10 cellular contexts compared by ENCODE assay signal in the genomic region with DNA sequence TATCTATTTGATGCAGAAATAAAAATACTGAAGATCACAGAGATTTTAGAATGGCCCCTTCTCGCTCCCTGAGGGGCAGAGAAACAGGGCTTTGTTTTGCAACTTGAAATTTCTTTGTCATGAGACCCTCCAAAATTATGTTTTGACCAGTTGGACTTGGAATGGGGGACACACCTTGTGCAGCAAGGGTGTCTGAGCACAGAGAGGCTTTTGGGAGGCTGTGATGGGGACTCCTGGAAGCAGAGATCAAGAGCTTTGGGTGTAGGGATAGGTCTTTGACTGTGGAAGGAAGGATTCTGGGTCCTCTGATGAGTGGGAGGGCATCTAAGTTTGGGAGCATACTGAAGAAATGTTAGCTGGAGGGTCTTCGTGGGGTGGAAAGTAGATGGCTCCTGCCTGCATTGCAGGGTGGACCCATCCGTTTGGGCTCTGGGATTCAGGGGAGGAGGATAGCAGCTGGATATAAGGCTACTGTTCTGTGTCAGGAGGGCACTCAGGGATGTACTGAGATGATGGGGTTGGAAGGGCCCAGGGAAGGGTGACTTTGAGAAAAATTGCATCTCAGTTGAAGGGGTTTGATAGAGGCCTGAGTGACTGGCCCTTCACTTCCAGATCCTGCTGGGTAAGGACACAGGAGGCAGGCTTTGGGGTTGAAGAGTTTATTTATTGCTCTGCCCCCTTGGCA. TPM values are rescaled to one million over a fixed set of nuclear protein-coding genes. Genes with fewer than 3 reads are reported as not detected.
DNase-seq lines count a peak whose midpoint lies in the region; ATAC-seq and TF ChIP-seq lines count a peak whose summit lies in the region.
"Had no signal": no experiment of that assay in that cellular context is flagged by ENCODE, and none has a peak within 500 bp of the region (broad histone marks: within the 10 kb centered on the region; RNA-seq: fewer than 3 reads in every experiment).

No MANE protein-coding gene starts in this region.

- H3K9me3 ChIP-seq in right atrium auricular region (no peaks in the 10 kb centered on the region), suprapubic skin (no peaks in the 10 kb centered on the region)
- H3K9me3 ChIP-seq: heart right ventricle had no signal

- H3K27ac ChIP-seq in right atrium auricular region = no peak overlapping the region
- H3K27ac ChIP-seq in suprapubic skin = no peak overlapping the region

- no peaks in the 10 kb centered on the region for H3K27me3 ChIP-seq in right atrium auricular region
- H3K27me3 ChIP-seq in suprapubic skin = no peaks in the 10 kb centered on the region

- H3K4me3 Mint-ChIP-seq in brain = peak overlapping the region in 4 of 5 experiments; percentile 29 to 90 (median 63)
- peak overlapping the region; percentile 43 for H3K4me3 Mint-ChIP-seq in natural killer cell

- no peak for ATAC-seq in natural killer cell
- ATAC-seq in HG02678 (IDR thresholded peaks at IDR 0.05; ENCODE audit: unreplicated experiment) = no peak

- H3K27me3 Mint-ChIP-seq in brain = peaks cover 9% of the 10 kb centered on the region
- peaks cover 5 to 6% of the 10 kb centered on the region in 2 donors for H3K27me3 Mint-ChIP-seq in natural killer cell (ENCODE audit: low read depth in 2 of 2)
- H3K27me3 Mint-ChIP-seq: activated naive CD4-positive, alpha-beta T cell treated with anti-CD3 and anti-CD28 coated beads, Interleukin-2, amount 50 U/mL, for 24 hours had no signal

- TF ChIP-seq CTCF in right atrium auricular region (IDR thresholded peaks at IDR 0.05) (no peak), brain (conservative IDR thresholded peaks at IDR 0.05) (no peak), natural killer cell (IDR thresholded peaks at IDR 0.05) (no peak), suprapubic skin (IDR thresholded peaks at IDR 0.05) (no peak)

- peaks cover 59% of the 10 kb centered on the region for H3K4me1 Mint-ChIP-seq in brain
- H3K4me1 Mint-ChIP-seq in natural killer cell = peaks cover 44 to 49% of the 10 kb centered on the region in 2 donors

- 93% methylated on average over 3 of the region's 3 CpGs for WGBS in suprapubic skin

- H3K27ac Mint-ChIP-seq in brain (peak overlapping the region in 2 of 5 experiments; percentile 40 to 76), natural killer cell (peak overlapping the region in 1 of 2 donors; percentile 15)

- intact Hi-C loops in cardiac septum (cut with DNase I) (loop anchor here (2.0 kb wide), 1 partner anchor 124 kb away; no protein-coding TSS in a partner anchor), natural killer cell (cut with micrococcal nuclease) (loop anchor here (5.0 to 10.0 kb wide), 3 partner anchors 251 to 561 kb away; a partner anchor contains a TSS)

- H3K36me3 Mint-ChIP-seq in brain = peaks cover 6% of the 10 kb centered on the region
- no peaks in the 10 kb centered on the region for H3K36me3 Mint-ChIP-seq in natural killer cell

- no peak overlapping the region for H3K4me3 ChIP-seq in right atrium auricular region
- H3K4me3 ChIP-seq in suprapubic skin = no peak overlapping the region

- TF ChIP-seq POLR2A in suprapubic skin (IDR thresholded peaks at IDR 0.05) = no peak

- no peak for TF ChIP-seq EP300 in suprapubic skin (IDR thresholded peaks at IDR 0.05)

- DNase-seq in right atrium auricular region (ENCODE audit: low spot score) (peak; percentile 48), cardiac septum (ENCODE audit: low spot score) (no peak), natural killer cell (no peak), EL (no peak), suprapubic skin (ENCODE audit: low spot score in 2 of 2) (no peak), HK-2 (ENCODE audit: unreplicated experiment) (no peak)

- H3K4me1 ChIP-seq in right atrium auricular region (peaks cover 0 to 45% of the 10 kb centered on the region in 2 donors), suprapubic skin (peaks cover 51% of the 10 kb centered on the region)

- H3K9me3 Mint-ChIP-seq in brain (peaks cover 0 to 6% (median 3%) of the 10 kb centered on the region in 5 experiments), natural killer cell (no peaks in the 10 kb centered on the region)
- H3K9me3 Mint-ChIP-seq: activated naive CD4-positive, alpha-beta T cell treated with anti-CD3 and anti-CD28 coated beads, Interleukin-2, amount 50 U/mL, for 24 hours had no signal

- H3K36me3 ChIP-seq in right atrium auricular region = no peaks in the 10 kb centered on the region
- H3K36me3 ChIP-seq in suprapubic skin = no peaks in the 10 kb centered on the region
- H3K36me3 ChIP-seq: heart right ventricle had no signal

RNA-seq across cellular contexts. Expression of a gene that starts 1.8 kb away (rescaled TPM):
- total RNA-seq in right atrium auricular region (1 to 10 TPM; 5.4 to 7.4 TPM), cardiac septum (9.7 TPM), natural killer cell (under 1 TPM; 0.58 to 0.93 (median 0.92) TPM), suprapubic skin (1 to 10 TPM; 5.7 to 8.8 (median 7.3) TPM)
- 13.5 TPM for polyA plus RNA-seq in brain (ENCODE audit: insufficient read depth, low read depth, low replicate concordance)

RNA-seq across cellular contexts. Expression of a gene that starts 49.1 kb away (rescaled TPM):
- total RNA-seq in right atrium auricular region (10 to 100 TPM; 17.6 to 25.3 TPM), cardiac septum (23.0 TPM), natural killer cell (10 to 100 TPM in 1 of 3 donors, 1 to 10 TPM in 2; 8.5 to 15.7 (median 9.4) TPM), suprapubic skin (10 to 100 TPM; 13.2 to 19.7 (median 17.0) TPM)
- 54.3 TPM for polyA plus RNA-seq in brain (ENCODE audit: insufficient read depth, low read depth, low replicate concordance)

RNA-seq across cellular contexts. Expression of a gene that starts 49.5 kb away (rescaled TPM):
- total RNA-seq in right atrium auricular region (under 1 TPM; 0.43 to 0.52 TPM), cardiac septum (0.89 TPM), natural killer cell (under 1 TPM; 0.28 to 0.50 (median 0.30) TPM), suprapubic skin (1 to 10 TPM in 2 of 4 donors, under 1 TPM in 2; 0.68 to 1.4 (median 1.0) TPM)
- 9.4 TPM for polyA plus RNA-seq in brain (ENCODE audit: insufficient read depth, low read depth, low replicate concordance)
